12 cellular contexts compared by ENCODE assay signal in genomic region chr15:85710340-85710842, GRCh38.
A peak's percentile ranks its signal among the peaks of the same experiment; 100 is the strongest.
DNase-seq lines count a peak whose midpoint lies in the region; ATAC-seq and TF ChIP-seq lines count a peak whose summit lies in the region.
"Had no signal": no experiment of that assay in that cellular context is flagged by ENCODE, and none has a peak within 500 bp of the region (broad histone marks: within the 10 kb centered on the region; RNA-seq: fewer than 3 reads in every experiment).

No MANE protein-coding gene starts in this region.

- peaks cover 2 to 17% of the 10 kb centered on the region in 2 donors for H3K4me1 ChIP-seq in aorta (ENCODE audit: control insufficient read depth in 1 of 2, insufficient read depth in 2 of 2, low read length in 2 of 2)
- peaks cover 32% of the 10 kb centered on the region for H3K4me1 ChIP-seq in upper lobe of right lung

- H3K4me3 ChIP-seq in aorta (ENCODE audit: low read length in 2 of 2) (no peak overlapping the region), upper lobe of right lung (no peak overlapping the region)
- H3K4me3 ChIP-seq: A549 had no signal

- WGBS in aorta, 2 donors = 92 to 97% methylated on average over 7 of the region's 7 CpGs

- H3K9me3 Mint-ChIP-seq in activated CD4-positive, alpha-beta T cell treated with anti-CD3 and anti-CD28 coated beads for 36 hours (ENCODE audit: low read depth) = no peaks in the 10 kb centered on the region
- no peaks in the 10 kb centered on the region for H3K9me3 Mint-ChIP-seq in natural killer cell treated with Interleukin-12 subunit alpha and Interleukin-12 subunit beta and Interleukin-15 and Interleukin-18, amount 100 ng/mL, for 72 hours

- H3K36me3 ChIP-seq in aorta (ENCODE audit: control insufficient read depth in 1 of 2, insufficient read depth in 2 of 2, low read length in 1 of 2) (peaks cover 0 to 2% of the 10 kb centered on the region in 2 donors), upper lobe of right lung (peaks cover 73% of the 10 kb centered on the region)

- TF ChIP-seq CTCF in upper lobe of right lung (IDR thresholded peaks at IDR 0.05) = no peak

- DNase-seq in activated CD4-positive, alpha-beta T cell treated with anti-CD3 and anti-CD28 coated beads for 36 hours = peak; percentile 71
- no peak for DNase-seq in activated CD4-positive, alpha-beta T cell treated with anti-CD3 and anti-CD28 coated beads, Interleukin-2, amount 50 U/mL, for 4 hours
- DNase-seq in natural killer cell treated with Interleukin-12 subunit alpha and Interleukin-12 subunit beta and Interleukin-15 and Interleukin-18, amount 100 ng/mL, for 72 hours (ENCODE audit: low spot score) = no peak
- DNase-seq in aorta (no peak), SHP77 (lab: John Stamatoyannopoulos, UW) (no peak), upper lobe of right lung (no peak)
- DNase-seq: activated gamma-delta T cell treated with Interleukin-2 at 50 U/mL for 16 hours; NK-92 treated with Interleukin-12 subunit alpha and Interleukin-12 subunit beta, amount 100 ng/mL, for 24 hours had no signal

- POLR2A ChIA-PET in activated CD4-positive, alpha-beta T cell treated with anti-CD3 and anti-CD28 coated beads for 36 hours (lab: Charles Lee) = interaction anchor here (0.6 to 1.2 kb wide), 9 partner anchors 9 to 128 kb away, joined by 3 to 10 read pairs (median 5); no protein-coding TSS in a partner anchor

- H3K4me3 Mint-ChIP-seq in activated CD4-positive, alpha-beta T cell treated with anti-CD3 and anti-CD28 coated beads for 36 hours = peak overlapping the region; percentile 52
- peak overlapping the region; percentile 80 for H3K4me3 Mint-ChIP-seq in natural killer cell treated with Interleukin-12 subunit alpha and Interleukin-12 subunit beta and Interleukin-15 and Interleukin-18, amount 100 ng/mL, for 72 hours

- H3K27ac Mint-ChIP-seq in activated CD4-positive, alpha-beta T cell treated with anti-CD3 and anti-CD28 coated beads for 36 hours = peak overlapping the region; percentile 92
- peak overlapping the region; percentile 98 for H3K27ac Mint-ChIP-seq in natural killer cell treated with Interleukin-12 subunit alpha and Interleukin-12 subunit beta and Interleukin-15 and Interleukin-18, amount 100 ng/mL, for 72 hours

- H3K27me3 Mint-ChIP-seq in activated CD4-positive, alpha-beta T cell treated with anti-CD3 and anti-CD28 coated beads for 36 hours = no peaks in the 10 kb centered on the region
- H3K27me3 Mint-ChIP-seq in natural killer cell treated with Interleukin-12 subunit alpha and Interleukin-12 subunit beta and Interleukin-15 and Interleukin-18, amount 100 ng/mL, for 72 hours = no peaks in the 10 kb centered on the region

- intact Hi-C loops in activated CD4-positive, alpha-beta T cell treated with anti-CD3 and anti-CD28 coated beads for 36 hours (cut with DNase I, micrococcal nuclease) = loop anchor here (1.0 to 5.0 kb wide), 2 partner anchors 14 to 937 kb away; no protein-coding TSS in a partner anchor
- intact Hi-C loops in aorta (cut with DNase I) (no loop called here), upper lobe of right lung (cut with DNase I) (no loop called here)

- H3K27ac ChIP-seq in aorta (ENCODE audit: low read depth in 1 of 2, low read length in 2 of 2) (no peak overlapping the region), upper lobe of right lung (no peak overlapping the region)
- H3K27ac ChIP-seq: A549, neutrophil had no signal

- no peaks in the 10 kb centered on the region for H3K9me3 ChIP-seq in aorta (ENCODE audit: control insufficient read depth, low read length)
- no peaks in the 10 kb centered on the region for H3K9me3 ChIP-seq in upper lobe of right lung
- H3K9me3 ChIP-seq: A549, neutrophil had no signal

- peaks cover 73% of the 10 kb centered on the region for H3K4me1 Mint-ChIP-seq in activated CD4-positive, alpha-beta T cell treated with anti-CD3 and anti-CD28 coated beads for 36 hours
- peaks cover 75 to 78% of the 10 kb centered on the region in 2 donors for H3K4me1 Mint-ChIP-seq in natural killer cell treated with Interleukin-12 subunit alpha and Interleukin-12 subunit beta and Interleukin-15 and Interleukin-18, amount 100 ng/mL, for 72 hours (ENCODE audit: low read depth in 2 of 2)

- ATAC-seq in activated CD4-positive, alpha-beta T cell treated with anti-CD3 and anti-CD28 coated beads for 36 hours = peak; percentile 70
- ATAC-seq in GM21360 (IDR thresholded peaks at IDR 0.05; ENCODE audit: unreplicated experiment) (peak; percentile 49), HG03342 (IDR thresholded peaks at IDR 0.05; ENCODE audit: unreplicated experiment) (peak; percentile 54), aorta (ENCODE audit: low FRiP score) (no peak), upper lobe of right lung (no peak)
- ATAC-seq in natural killer cell treated with Interleukin-12 subunit alpha and Interleukin-12 subunit beta and Interleukin-15 and Interleukin-18, amount 100 ng/mL, for 72 hours = peak; percentile 80 to 88
- ATAC-seq: A549 had no signal

- H3K27me3 ChIP-seq in aorta (ENCODE audit: control insufficient read depth in 1 of 2, insufficient read depth in 2 of 2, low read length in 1 of 2) (no peaks in the 10 kb centered on the region), upper lobe of right lung (no peaks in the 10 kb centered on the region)
- H3K27me3 ChIP-seq: neutrophil had no signal

- CTCF ChIA-PET in activated CD4-positive, alpha-beta T cell treated with anti-CD3 and anti-CD28 coated beads for 36 hours (lab: Charles Lee) = interaction anchor here (0.6 to 3.5 kb wide), 12 partner anchors 10 to 201 kb away, joined by 3 to 15 read pairs (median 4); no protein-coding TSS in a partner anchor

- H3K36me3 Mint-ChIP-seq in activated CD4-positive, alpha-beta T cell treated with anti-CD3 and anti-CD28 coated beads for 36 hours (ENCODE audit: low read depth) = peaks cover 50% of the 10 kb centered on the region
- H3K36me3 Mint-ChIP-seq in natural killer cell treated with Interleukin-12 subunit alpha and Interleukin-12 subunit beta and Interleukin-15 and Interleukin-18, amount 100 ng/mL, for 72 hours = peaks cover 29% of the 10 kb centered on the region

Comparison
In these comparisons a context has a peak if more than half of its experiments do, and no peak if none do; other contexts are left out.
1. ATAC-seq: peak in activated CD4-positive, alpha-beta T cell treated with anti-CD3 and anti-CD28 coated beads for 36 hours (single experiment), GM21360 (single experiment), HG03342 (single experiment) and natural killer cell treated with Interleukin-12 subunit alpha and Interleukin-12 subunit beta and Interleukin-15 and Interleukin-18, amount 100 ng/mL, for 72 hours (2 of 2); none in aorta (single experiment) and upper lobe of right lung (single experiment).
2. intact Hi-C loops: an anchor here in activated CD4-positive, alpha-beta T cell treated with anti-CD3 and anti-CD28 coated beads for 36 hours (1.0 to 5.0 kb wide); none called in aorta and upper lobe of right lung.